Comparison of ENCODE assay signal across 14 cellular contexts in the genomic region with DNA sequence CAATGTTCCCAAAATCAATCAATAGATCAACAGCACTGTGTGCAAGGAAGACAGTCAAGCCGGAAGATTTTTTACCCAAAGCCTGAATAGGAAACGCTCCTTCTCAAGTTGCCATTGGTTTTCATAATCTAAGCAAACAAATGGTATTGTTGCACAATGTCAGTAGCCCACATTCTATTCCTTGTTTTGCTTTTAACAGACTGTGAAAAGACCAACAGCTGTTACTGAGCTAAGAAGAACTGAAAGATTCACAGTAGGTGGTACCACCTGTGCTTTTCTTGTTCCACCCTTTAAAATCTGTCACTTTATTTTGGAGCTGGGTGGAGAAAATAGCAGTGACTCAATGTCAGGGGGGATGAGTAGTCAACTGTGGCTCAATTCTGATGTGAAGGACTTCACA.
DNase-seq lines count a peak whose midpoint lies in the region; ATAC-seq and TF ChIP-seq lines count a peak whose summit lies in the region.
"Had no signal": no experiment of that assay in that cellular context is flagged by ENCODE, and none has a peak within 500 bp of the region (broad histone marks: within the 10 kb centered on the region; RNA-seq: fewer than 3 reads in every experiment).

No MANE protein-coding gene starts in this region.

- CTCF ChIA-PET in Panc1 (lab: Charles Lee), result no interaction called here

- peak; percentile 5 for DNase-seq in H7
- DNase-seq in NCI-H187 (lab: John Stamatoyannopoulos, UW), result peak; percentile 1
- DNase-seq in Panc1 (ENCODE audit: low read depth, low spot score), result peak; percentile 75
- peak; percentile 13 for DNase-seq in middle frontal gyrus (ENCODE audit: extremely low spot score, low spot score)
- no peak for DNase-seq in left ventricle myocardium inferior
- DNase-seq: activated CD4-positive, alpha-beta T cell treated with anti-CD3 and anti-CD28 coated beads for 48 hours; CD4-positive, CD25-positive, alpha-beta regulatory T cell; dermis blood vessel endothelial cell; left cardiac atrium; stimulated activated CD4-positive, alpha-beta T cell treated with anti-CD3 and anti-CD28 coated beads, Interleukin-12 subunit alpha, Interleukin-12 subunit beta, amount 100 ng/mL, for 4 hours; tibial artery had no signal

- POLR2A ChIA-PET in Panc1 (lab: Charles Lee), result no interaction called here

- no peaks in the 10 kb centered on the region for H3K9me3 ChIP-seq in Panc1 (ENCODE audit: control insufficient read depth, insufficient read depth, low read depth, low read length)
- H3K9me3 ChIP-seq in left ventricle myocardium inferior (replicated peaks), result no peaks in the 10 kb centered on the region
- H3K9me3 ChIP-seq: tibial artery had no signal

- no peak for TF ChIP-seq CTCF in Panc1 (IDR thresholded peaks at IDR 0.05)
- TF ChIP-seq CTCF in left ventricle myocardium inferior (IDR thresholded peaks at IDR 0.05; ENCODE audit: borderline replicate concordance), result no peak

- no peak overlapping the region for H3K4me3 ChIP-seq in H7 (ENCODE audit: insufficient read depth, low read depth, low read length)
- peak overlapping the region in 1 of 2 experiments; percentile 43; a peak in 2 of 4 replicates for H3K4me3 ChIP-seq in Panc1 (ENCODE audit: low read depth in 2 of 2, low read length in 2 of 2)
- no peak overlapping the region for H3K4me3 ChIP-seq in left ventricle myocardium inferior
- H3K4me3 ChIP-seq: tibial artery had no signal

- peak; percentile 45; the same call in 1 of the 2 replicates for ATAC-seq in Panc1
- ATAC-seq in GM21390 (IDR thresholded peaks at IDR 0.05; ENCODE audit: unreplicated experiment), result no peak
- ATAC-seq in GM18867 (IDR thresholded peaks at IDR 0.05; ENCODE audit: unreplicated experiment), result no peak
- no peak for ATAC-seq in GM19035 (IDR thresholded peaks at IDR 0.05; ENCODE audit: unreplicated experiment)
- ATAC-seq: left cardiac atrium had no signal

- no peaks in the 10 kb centered on the region for H3K27me3 ChIP-seq in H7 (ENCODE audit: control insufficient read depth, insufficient read depth, low read length)
- H3K27me3 ChIP-seq in Panc1 (ENCODE audit: control insufficient read depth, insufficient read depth, low read length), result no peaks in the 10 kb centered on the region
- no peaks in the 10 kb centered on the region for H3K27me3 ChIP-seq in left ventricle myocardium inferior (ENCODE audit: low read depth)
- H3K27me3 ChIP-seq: tibial artery had no signal

- H3K27ac ChIP-seq in Panc1 (ENCODE audit: low read length) (peak overlapping the region; percentile 39; the same call in 1 of the 2 replicates), left ventricle myocardium inferior (replicated peaks) (no peak overlapping the region)
- H3K27ac ChIP-seq: tibial artery had no signal

- intact Hi-C loops in Panc1 (cut with micrococcal nuclease; ENCODE audit: unreplicated experiment) (no loop called here), left ventricle myocardium inferior (cut with micrococcal nuclease) (no loop called here)

- BruUV-seq in Panc1 (replicated peaks; lab: Mats Ljungman, UMichigan), result no TSS peak

- H3K36me3 ChIP-seq in H7 (replicated peaks; ENCODE audit: control insufficient read depth, insufficient read depth, low read length) (no peaks in the 10 kb centered on the region), Panc1 (ENCODE audit: control insufficient read depth, insufficient read depth, low read length) (no peaks in the 10 kb centered on the region), left ventricle myocardium inferior (no peaks in the 10 kb centered on the region)
- H3K36me3 ChIP-seq: tibial artery had no signal

- H3K4me1 ChIP-seq in Panc1 (ENCODE audit: control insufficient read depth, insufficient read depth, low read length), result peaks cover 3% of the 10 kb centered on the region; the same call in 1 of the 2 replicates
- H3K4me1 ChIP-seq in left ventricle myocardium inferior, result no peaks in the 10 kb centered on the region
- H3K4me1 ChIP-seq: tibial artery had no signal

- in situ Hi-C loops in Panc1 (cut with HindIII; ENCODE audit: low pct_unique_long_range_greater_than_20kb, low sequenced_read_pairs), result no loop called here
